Comparison of ENCODE assay signal across 1 cellular context in the genomic region with DNA sequence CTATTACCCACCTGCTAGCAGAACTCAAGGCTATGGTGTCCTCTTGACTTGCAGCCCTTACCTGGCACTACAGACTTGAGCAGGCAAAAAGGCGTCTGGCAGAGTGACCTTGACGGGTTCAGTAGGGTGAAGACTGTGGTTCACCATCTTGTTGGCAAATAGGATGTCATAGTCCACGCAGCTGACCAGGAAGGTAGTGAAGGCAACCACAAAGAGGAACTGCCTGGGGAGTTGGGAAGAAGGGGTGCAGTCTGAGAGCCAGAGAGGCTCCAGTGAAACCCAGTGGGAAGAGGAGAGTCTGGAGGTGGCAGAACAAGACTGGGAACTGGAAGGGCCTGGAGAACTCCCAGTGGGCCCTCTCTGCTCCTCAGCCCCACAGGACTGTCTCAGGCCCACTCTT.
TF ChIP-seq lines count a peak whose summit lies in the region.

No MANE protein-coding gene starts in this region.

TF ChIP-seq in K562, 482 proteins besides CTCF, POLR2A, EP300 and RAD21:
- no peak for TF ChIP-seq SIX5 (IDR thresholded peaks at IDR 0.05; ENCODE audit: borderline replicate concordance in 1 of 2, insufficient read depth in 1 of 2, low read depth in 1 of 2, low read length in 2 of 2)
- no peak for TF ChIP-seq FOXP1 (CRISPR knock-in tag; IDR thresholded peaks at IDR 0.05)
- TF ChIP-seq NFXL1 (CRISPR knock-in tag; IDR thresholded peaks at IDR 0.05), result no peak
- 0 out of 2 replicates have a peak, but pooled peaks have one; percentile 27 for TF ChIP-seq SPI1 (IDR thresholded peaks at IDR 0.05; ENCODE audit: borderline replicate concordance, low read depth, low read length)
- TF ChIP-seq TEAD4 (IDR thresholded peaks at IDR 0.05; ENCODE audit: low read length), result no peak
- no peak for TF ChIP-seq TEAD4 (CRISPR knock-in tag; IDR thresholded peaks at IDR 0.05; ENCODE audit: borderline replicate concordance)
- TF ChIP-seq TEAD1 (CRISPR knock-in tag; IDR thresholded peaks at IDR 0.05), result no peak
